Comparison of ENCODE assay signal across 8 cellular contexts in genomic region chr7:83410989-83411591, GRCh38.
A peak's percentile ranks its signal among the peaks of the same experiment; 100 is the strongest.
DNase-seq lines count a peak whose midpoint lies in the region; ATAC-seq and TF ChIP-seq lines count a peak whose summit lies in the region.

No MANE protein-coding gene starts in this region.

- H3K4me1 ChIP-seq in A673 (ENCODE audit: insufficient read depth, low read length, poor library complexity, severe bottlenecking) (no peaks in the 10 kb centered on the region), sigmoid colon (no peaks in the 10 kb centered on the region)

- H3K27ac Mint-ChIP-seq in effector memory CD8-positive, alpha-beta T cell, result no peak overlapping the region

- CTCF ChIA-PET in A673 (lab: Charles Lee), result no interaction called here

- H3K4me3 ChIP-seq in A673 (ENCODE audit: low read depth, low read length, poor library complexity, severe bottlenecking) (no peak overlapping the region), GM12875 (ENCODE audit: low read depth, low read length) (no peak overlapping the region), fibroblast of pulmonary artery (replicated peaks; ENCODE audit: low read depth, low read length) (no peak overlapping the region), sigmoid colon (no peak overlapping the region)

- H3K27ac ChIP-seq in A673 (ENCODE audit: low read depth, low read length, poor library complexity, severe bottlenecking) (no peak overlapping the region), sigmoid colon (no peak overlapping the region)

- H3K27me3 Mint-ChIP-seq in effector memory CD8-positive, alpha-beta T cell, result no peaks in the 10 kb centered on the region

- H3K4me1 Mint-ChIP-seq in effector memory CD8-positive, alpha-beta T cell (ENCODE audit: low read depth in 2 of 2), result no peaks in the 10 kb centered on the region

- H3K9me3 Mint-ChIP-seq in effector memory CD8-positive, alpha-beta T cell, result peaks cover 0 to 5% of the 10 kb centered on the region in 2 donors

- no TSS peak for BruUV-seq in A673 (replicated peaks; lab: Mats Ljungman, UMichigan)

- peaks cover 47% of the 10 kb centered on the region for H3K27me3 ChIP-seq in A673 (replicated peaks; ENCODE audit: insufficient read depth, low read depth, low read length, poor library complexity)
- H3K27me3 ChIP-seq in sigmoid colon, result no peaks in the 10 kb centered on the region

- intact Hi-C loops in A673 (cut with micrococcal nuclease; ENCODE audit: unreplicated experiment) (loop anchor here (1.0 to 2.0 kb wide), 2 partner anchors 104 to 245 kb away; no protein-coding TSS in a partner anchor), sigmoid colon (cut with DNase I) (no loop called here)

- no peak for ATAC-seq in effector memory CD8-positive, alpha-beta T cell (replicated peaks)

- no peak for TF ChIP-seq POLR2A in sigmoid colon (IDR thresholded peaks at IDR 0.05)

- TF ChIP-seq CTCF in A673 (conservative IDR thresholded peaks at IDR 0.05; ENCODE audit: low read depth, low read length) (peak; percentile 73), GM12875 (IDR thresholded peaks at IDR 0.05; ENCODE audit: borderline replicate concordance, insufficient read depth, low read depth, low read length) (peak; percentile 29; the same call in 1 of the 2 replicates), LNCAP (IDR thresholded peaks at IDR 0.05) (peak; percentile 69), fibroblast of pulmonary artery (IDR thresholded peaks at IDR 0.05; ENCODE audit: low read length, missing control alignments) (peak; percentile 69), sigmoid colon (IDR thresholded peaks at IDR 0.05) (peak in 3 of 4 experiments; percentile 35 to 64 (median 45))

- no peak for TF ChIP-seq EP300 in sigmoid colon (IDR thresholded peaks at IDR 0.05)

- H3K36me3 Mint-ChIP-seq in effector memory CD8-positive, alpha-beta T cell (ENCODE audit: insufficient read depth), result no peaks in the 10 kb centered on the region

- no peaks in the 10 kb centered on the region for H3K9me3 ChIP-seq in A673 (ENCODE audit: low read depth, low read length, poor library complexity, severe bottlenecking)
- H3K9me3 ChIP-seq in sigmoid colon, result no peaks in the 10 kb centered on the region

- no peak overlapping the region for H3K4me3 Mint-ChIP-seq in effector memory CD8-positive, alpha-beta T cell

- 27 to 28% methylated on average over 3 of the region's 3 CpGs for WGBS in sigmoid colon, 2 donors

- H3K36me3 ChIP-seq in A673 (ENCODE audit: insufficient read depth, low read length, poor library complexity, severe bottlenecking) (no peaks in the 10 kb centered on the region), sigmoid colon (no peaks in the 10 kb centered on the region)

- DNase-seq in A673 (ENCODE audit: low spot score) (peak; percentile 58), SHP77 (lab: John Stamatoyannopoulos, UW) (peak; percentile 47 to 63), fibroblast of pulmonary artery (ENCODE audit: low read depth) (peak; percentile 75), sigmoid colon (no peak), retina (no peak)
- no peak for DNase-seq in effector memory CD8-positive, alpha-beta T cell

- POLR2A ChIA-PET in A673 (lab: Charles Lee; ENCODE audit: low non-redundant PET), result no interaction called here

Comparison
In these comparisons a context has a peak if more than half of its experiments do, and no peak if none do; other contexts are left out.
1. DNase-seq: peak in A673 (single experiment), SHP77 (2 of 2) and fibroblast of pulmonary artery (single experiment); none in sigmoid colon (single experiment), effector memory CD8-positive, alpha-beta T cell (0 of 3) and retina (single experiment).
2. Peak in every context shown above with its lines, with median percentiles within 50 percentile points of each other: CTCF ChIP-seq.